ENCODE assay signal across 1 cellular context in the genomic region with DNA sequence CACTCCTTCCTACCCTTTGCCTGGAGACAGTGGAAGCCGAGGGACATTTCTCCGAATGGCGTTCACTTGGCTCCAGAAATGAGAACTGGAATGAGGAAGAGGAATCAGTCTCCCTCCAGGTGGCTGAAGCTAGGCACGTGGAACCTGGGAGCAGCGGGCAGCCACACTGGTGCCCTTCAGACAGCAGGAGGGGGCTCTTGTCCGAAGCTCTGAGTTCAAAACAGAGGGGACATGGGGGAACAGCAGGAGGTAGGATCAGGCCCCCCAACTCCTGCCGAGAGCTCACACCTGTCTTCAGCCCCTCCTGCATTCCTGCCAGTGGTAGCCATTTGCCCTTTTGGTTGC.
TF ChIP-seq lines count a peak whose summit lies in the region.

No MANE protein-coding gene starts in this region.

TF ChIP-seq in H1, 55 proteins besides CTCF, POLR2A, EP300 and RAD21:
- no peak for TF ChIP-seq SAP30 (IDR thresholded peaks at IDR 0.05; ENCODE audit: insufficient read depth, insufficient replicate concordance, low read length)
- TF ChIP-seq MAFK (IDR thresholded peaks at IDR 0.05; ENCODE audit: low read depth, low read length), result no peak
- no peak for TF ChIP-seq POU5F1 (IDR thresholded peaks at IDR 0.05; ENCODE audit: low read depth, low read length)
